ENCODE assay signal across 17 cellular contexts in the genomic region with DNA sequence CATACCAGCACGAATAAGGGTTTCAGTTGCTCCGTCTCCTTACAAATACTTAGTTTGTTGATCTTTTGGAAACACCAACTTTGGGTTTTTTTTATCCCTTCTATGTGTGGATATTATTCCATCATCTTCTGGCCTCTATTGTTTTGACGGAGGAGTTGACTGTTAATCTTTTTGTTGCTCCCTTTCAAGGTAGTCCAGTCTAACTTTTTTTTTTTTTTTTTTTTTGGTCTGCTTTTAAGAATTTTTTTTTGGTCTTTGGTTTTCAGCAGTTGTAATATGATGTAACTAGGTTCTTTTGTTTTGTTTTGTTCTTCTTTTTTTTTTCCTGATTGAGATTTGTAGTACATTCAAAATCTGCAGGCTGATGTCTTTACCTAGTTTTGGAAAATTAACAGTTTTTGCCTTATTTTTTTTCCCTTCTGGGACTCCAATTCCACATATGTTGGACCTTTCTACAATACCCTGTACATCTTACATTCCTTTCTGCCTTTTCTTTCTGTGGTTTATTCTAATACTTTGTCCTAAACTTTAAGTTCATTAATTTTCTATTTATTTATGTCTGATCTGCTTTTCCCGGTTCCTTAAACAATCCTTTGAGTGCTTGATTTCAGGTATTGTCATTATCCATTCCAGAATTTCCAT.
"Had no signal": no experiment of that assay in that cellular context is flagged by ENCODE, and none has a peak within 500 bp of the region (broad histone marks: within the 10 kb centered on the region; RNA-seq: fewer than 3 reads in every experiment).

No MANE protein-coding gene starts in this region.

- FAIRE-seq: frontal cortex, keratinocyte had no signal

- H3K36me3 ChIP-seq: lower lobe of right lung, prostate gland, transverse colon, upper lobe of right lung, uterus had no signal

- DNase-seq: cortex of kidney; effector memory CD8-positive, alpha-beta T cell; left ventricle myocardium superior; lower lobe of right lung; naive thymus-derived CD8-positive, alpha-beta T cell; nephron progenitor cell; right cardiac atrium; stimulated activated CD4-positive, alpha-beta T cell treated with anti-CD3 and anti-CD28 coated beads, Interleukin-15, amount 100 ng/mL, for 24 hours; stimulated activated CD4-positive, alpha-beta T cell treated with anti-CD3 and anti-CD28 coated beads, Interleukin-2, amount 100 ng/mL, for 48 hours; stimulated activated naive B cell treated with anti-CD40 and anti-IgM and Interleukin-4, amounts not matched to agents 10 μg/mL and 1 μg/mL and 100 μg/mL, for 72 hours; transverse colon; upper lobe of right lung; uterus had no signal

- H3K27ac ChIP-seq: lower lobe of right lung, prostate gland, skin epidermis, transverse colon, upper lobe of right lung, uterus had no signal

- ATAC-seq: effector memory CD8-positive, alpha-beta T cell; left ventricle myocardium superior; lower lobe of right lung; naive thymus-derived CD8-positive, alpha-beta T cell; right cardiac atrium; stimulated activated naive B cell treated with anti-CD40 and anti-IgM and Interleukin-4, amounts not matched to agents 10 μg/mL and 1 μg/mL and 100 μg/mL, for 72 hours; upper lobe of right lung had no signal

- H3K27me3 ChIP-seq: transverse colon, upper lobe of right lung, uterus had no signal

- H3K4me3 ChIP-seq: lower lobe of right lung, prostate gland, skin epidermis, transverse colon, upper lobe of right lung, uterus had no signal

- H3K9me3 ChIP-seq: prostate gland had no signal

- H3K4me1 ChIP-seq: lower lobe of right lung, prostate gland, transverse colon, upper lobe of right lung, uterus had no signal
